8 cellular contexts compared by ENCODE assay signal in the genomic region with DNA sequence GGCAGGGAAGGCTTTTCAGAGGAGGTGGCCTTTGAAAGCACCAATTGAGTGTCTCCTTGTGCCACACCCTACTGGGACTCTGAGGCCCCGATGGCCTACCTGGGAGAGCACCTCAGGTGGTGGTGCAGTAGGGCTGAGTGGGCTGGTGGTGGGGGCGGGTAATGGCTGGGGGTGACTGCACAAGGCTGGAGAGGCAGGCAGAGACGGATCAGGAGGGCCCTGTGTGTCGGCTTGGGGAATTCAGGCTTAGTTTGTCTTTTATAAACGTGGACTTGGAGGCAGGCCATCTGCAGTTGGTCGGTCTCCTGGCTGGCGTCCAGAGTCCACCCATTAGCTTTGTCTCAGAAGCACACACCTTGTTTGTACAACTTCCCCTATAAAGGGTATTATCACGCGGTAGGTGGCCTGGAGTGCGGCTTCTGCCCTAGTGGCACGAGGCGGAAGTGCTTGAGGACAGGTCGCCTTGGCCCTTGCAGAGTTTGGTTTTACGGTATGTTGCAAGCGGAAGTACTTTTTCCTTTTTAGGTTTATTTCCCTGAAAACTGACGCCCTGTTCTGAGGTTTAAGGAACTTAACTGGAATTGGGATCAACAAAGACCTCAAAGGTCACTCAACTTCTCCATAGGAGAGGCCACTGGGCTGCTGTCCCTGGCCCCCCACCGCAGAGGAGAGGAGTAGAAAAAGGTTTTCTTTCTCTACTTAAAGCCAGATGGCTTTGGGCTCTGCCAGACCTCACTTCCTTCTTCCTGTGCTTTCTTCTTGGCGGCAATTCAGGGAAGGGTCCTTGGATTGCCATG. TPM values are rescaled to one million over a fixed set of nuclear protein-coding genes. Genes with fewer than 3 reads are reported as not detected.
DNase-seq lines count a peak whose midpoint lies in the region; ATAC-seq and TF ChIP-seq lines count a peak whose summit lies in the region.

No MANE protein-coding gene starts in this region.

- in situ Hi-C loops in mammary epithelial cell (cut with MboI; ENCODE audit: low sequenced_read_pairs in 2 of 2): no loop called here

- H3K9ac ChIP-seq in mammary epithelial cell (ENCODE audit: insufficient read depth, low read length): no peak overlapping the region
- peak overlapping the region; percentile 42 to 44 for H3K9ac ChIP-seq in stomach smooth muscle (ENCODE audit: low read length in 2 of 2)

- peak; percentile 41 for ATAC-seq in GM19468 (IDR thresholded peaks at IDR 0.05; ENCODE audit: extremely low read depth, unreplicated experiment)
- peak; percentile 78 for ATAC-seq in RWPE2 (ENCODE audit: low read depth)
- ATAC-seq in left lung: peak; percentile 77
- ATAC-seq in HG03439 (IDR thresholded peaks at IDR 0.05; ENCODE audit: unreplicated experiment): no peak

- peaks cover 16% of the 10 kb centered on the region for H3K79me2 ChIP-seq in mammary epithelial cell (ENCODE audit: insufficient read depth, low read length)

- no peaks in the 10 kb centered on the region for H4K20me1 ChIP-seq in mammary epithelial cell (ENCODE audit: insufficient read depth, low read length)

- no peak overlapping the region for H3K4me2 ChIP-seq in mammary epithelial cell (ENCODE audit: insufficient read depth, low read depth, low read length)

- peaks cover 0 to 5% of the 10 kb centered on the region in 2 donors for H3K36me3 Mint-ChIP-seq in CD4-positive, alpha-beta memory T cell

- no peaks in the 10 kb centered on the region for H3K9me3 Mint-ChIP-seq in CD4-positive, alpha-beta memory T cell

- CTCF ChIA-PET in CD4-positive, alpha-beta memory T cell (lab: Charles Lee; ENCODE audit: partially characterized antibody): interaction anchor here (0.9 to 4.2 kb wide), 19 partner anchors 9 to 199 kb away, joined by 3 to 27 read pairs (median 5); partner anchors contain the start of genes TADA2B and TBC1D14
- CTCF ChIA-PET in mammary epithelial cell (lab: Charles Lee; ENCODE audit: low non-redundant PET): no interaction called here

- TF ChIP-seq CTCF in RWPE2 (IDR thresholded peaks at IDR 0.05; ENCODE audit: poor library complexity, severe bottlenecking) (peak; percentile 27), mammary epithelial cell (conservative IDR thresholded peaks at IDR 0.05 in 1 of 2, IDR thresholded peaks at IDR 0.05 in 1 of 2; ENCODE audit: extremely low read depth in 1 of 2, insufficient read depth in 1 of 2, low read depth in 1 of 2, low read length in 2 of 2) (peak; percentile 46 to 48), left lung (IDR thresholded peaks at IDR 0.05) (peak; percentile 19 to 91)

- WGBS in mammary epithelial cell (ENCODE audit: low coverage, missing lambda C conversion rate): 36% methylated on average over 12 of the region's 18 CpGs

- H3K4me1 Mint-ChIP-seq in CD4-positive, alpha-beta memory T cell: peaks cover 54 to 89% (median 73%) of the 10 kb centered on the region in 4 donors

- H2AFZ ChIP-seq in mammary epithelial cell (ENCODE audit: low read depth, low read length): peak overlapping the region; percentile 55

- peak in 1 of 5 donors; percentile 34 for DNase-seq in CD4-positive, alpha-beta memory T cell
- DNase-seq in RWPE2 (ENCODE audit: low spot score): no peak
- DNase-seq in mammary epithelial cell: no peak
- DNase-seq in left lung: peak; percentile 90 to 93

- dilution Hi-C loops in mammary epithelial cell (cut with HindIII; ENCODE audit: low sequenced_read_pairs): no loop called here

- no peaks in the 10 kb centered on the region for H3K36me3 ChIP-seq in CD4-positive, alpha-beta memory T cell (ENCODE audit: insufficient read depth, low read length)
- H3K36me3 ChIP-seq in RWPE2 (ENCODE audit: low read depth): no peaks in the 10 kb centered on the region
- H3K36me3 ChIP-seq in mammary epithelial cell (ENCODE audit: insufficient read depth, low read length): no peaks in the 10 kb centered on the region
- H3K36me3 ChIP-seq in left lung: no peaks in the 10 kb centered on the region
- no peaks in the 10 kb centered on the region for H3K36me3 ChIP-seq in stomach smooth muscle (ENCODE audit: control insufficient read depth in 2 of 2, insufficient read depth in 2 of 2, low read length in 2 of 2)

- peak overlapping the region; percentile 94 to 98 (median 96) for H3K27ac Mint-ChIP-seq in CD4-positive, alpha-beta memory T cell

- peaks cover 81% of the 10 kb centered on the region for H3K4me1 ChIP-seq in CD4-positive, alpha-beta memory T cell (ENCODE audit: insufficient read depth, low read length)
- H3K4me1 ChIP-seq in RWPE2 (ENCODE audit: insufficient read depth, poor library complexity, severe bottlenecking): peaks cover 6% of the 10 kb centered on the region
- peaks cover 19% of the 10 kb centered on the region for H3K4me1 ChIP-seq in mammary epithelial cell (ENCODE audit: insufficient read depth, low read length)
- H3K4me1 ChIP-seq in left lung: peaks cover 14 to 98% of the 10 kb centered on the region in 2 donors
- peaks cover 27% of the 10 kb centered on the region for H3K4me1 ChIP-seq in stomach smooth muscle (ENCODE audit: control insufficient read depth, insufficient read depth, low read length)

- peak overlapping the region; percentile 53 to 85 (median 72) for H3K4me3 Mint-ChIP-seq in CD4-positive, alpha-beta memory T cell

- TF ChIP-seq RAD21 in Ishikawa (IDR thresholded peaks at IDR 0.05; ENCODE audit: low read depth): no peak

- intact Hi-C loops in CD4-positive, alpha-beta memory T cell (cut with micrococcal nuclease): loop anchor here (1.0 to 5.0 kb wide), 4 partner anchors 8 to 55 kb away; partner anchors contain the start of gene TBC1D14
- intact Hi-C loops in mammary epithelial cell (cut with micrococcal nuclease): no loop called here
- intact Hi-C loops in left lung (cut with DNase I): no loop called here

- peak overlapping the region in 1 of 2 donors; percentile 47 for H3K4me3 ChIP-seq in CD4-positive, alpha-beta memory T cell (ENCODE audit: low read length in 2 of 2)
- H3K4me3 ChIP-seq in RWPE2 (ENCODE audit: severe bottlenecking): no peak overlapping the region
- no peak overlapping the region for H3K4me3 ChIP-seq in mammary epithelial cell (replicated peaks in 1 of 3; ENCODE audit: insufficient read depth in 1 of 3, low read depth in 2 of 3, low read length in 3 of 3)
- H3K4me3 ChIP-seq in left lung: peak overlapping the region in 1 of 2 donors; percentile 19
- H3K4me3 ChIP-seq in stomach smooth muscle (ENCODE audit: low read length in 2 of 2): peak overlapping the region in 1 of 2 donors; percentile 47

- H3K27ac ChIP-seq in CD4-positive, alpha-beta memory T cell (ENCODE audit: low read depth, low read length): peak overlapping the region; percentile 67
- H3K27ac ChIP-seq in RWPE2 (ENCODE audit: poor library complexity, severe bottlenecking): no peak overlapping the region
- H3K27ac ChIP-seq in mammary epithelial cell (ENCODE audit: insufficient read depth, low read depth, low read length): no peak overlapping the region
- peak overlapping the region; percentile 67 to 94 for H3K27ac ChIP-seq in left lung
- H3K27ac ChIP-seq in stomach smooth muscle (ENCODE audit: low read length): peak overlapping the region; percentile 49

- POLR2A ChIA-PET in CD4-positive, alpha-beta memory T cell (lab: Charles Lee; ENCODE audit: partially characterized antibody): interaction anchor here (0.7 to 5.2 kb wide), 19 partner anchors 8 to 277 kb away, joined by 3 to 65 read pairs (median 5); partner anchors contain the start of genes GRPEL1, MRFAP1 and TBC1D14

- no peaks in the 10 kb centered on the region for H3K27me3 Mint-ChIP-seq in CD4-positive, alpha-beta memory T cell

- TF ChIP-seq EP300 in Ishikawa (IDR thresholded peaks at IDR 0.05; ENCODE audit: borderline replicate concordance): no peak

- H3K27me3 ChIP-seq in CD4-positive, alpha-beta memory T cell (ENCODE audit: insufficient read depth, low read length): no peaks in the 10 kb centered on the region
- H3K27me3 ChIP-seq in RWPE2 (ENCODE audit: insufficient read depth, poor library complexity, severe bottlenecking) (no peaks in the 10 kb centered on the region), mammary epithelial cell (ENCODE audit: insufficient read depth, low read length) (no peaks in the 10 kb centered on the region), left lung (no peaks in the 10 kb centered on the region), stomach smooth muscle (ENCODE audit: control insufficient read depth in 1 of 2, insufficient read depth in 2 of 2, low read length in 2 of 2) (no peaks in the 10 kb centered on the region)

- no peaks in the 10 kb centered on the region for H3K9me3 ChIP-seq in CD4-positive, alpha-beta memory T cell (ENCODE audit: control insufficient read depth in 1 of 2, low read length in 2 of 2)
- H3K9me3 ChIP-seq in RWPE2 (ENCODE audit: severe bottlenecking) (no peaks in the 10 kb centered on the region), mammary epithelial cell (replicated peaks; ENCODE audit: insufficient read depth, low read length) (no peaks in the 10 kb centered on the region), left lung (no peaks in the 10 kb centered on the region), stomach smooth muscle (ENCODE audit: control insufficient read depth in 2 of 2, low read length in 2 of 2) (no peaks in the 10 kb centered on the region)

- BruUV-seq in mammary epithelial cell (replicated peaks; lab: Mats Ljungman, UMichigan): no TSS peak

RNA-seq across cellular contexts. Expression of gene TBC1D14, which starts 8.0 kb away (rescaled TPM):
- total RNA-seq in CD4-positive, alpha-beta memory T cell: 10 to 100 TPM; 73.7 to 80.7 TPM
- 10 to 100 TPM; 40.7 to 52.2 TPM for polyA plus RNA-seq in CD4-positive, alpha-beta memory T cell
- total RNA-seq in mammary epithelial cell (10 to 100 TPM; 62.9 to 89.5 TPM), left lung (10 to 100 TPM; 45.6 to 73.4 TPM)
- polyA plus RNA-seq in mammary epithelial cell: 44.2 TPM
- polyA minus RNA-seq in mammary epithelial cell: 51.9 TPM

Comparison
In these comparisons a context has a peak if more than half of its experiments do, and no peak if none do; other contexts are left out.
1. DNase-seq: peak in left lung (2 of 2); none in RWPE2 (single experiment) and mammary epithelial cell (single experiment).
2. H3K27ac ChIP-seq: peak in CD4-positive, alpha-beta memory T cell (single experiment), left lung (2 of 2) and stomach smooth muscle (single experiment); none in RWPE2 (single experiment) and mammary epithelial cell (single experiment).
3. Peak in every context shown above with its lines, with median percentiles within 50 percentile points of each other: CTCF ChIP-seq.